8 cellular contexts compared by ENCODE assay signal in the genomic region with DNA sequence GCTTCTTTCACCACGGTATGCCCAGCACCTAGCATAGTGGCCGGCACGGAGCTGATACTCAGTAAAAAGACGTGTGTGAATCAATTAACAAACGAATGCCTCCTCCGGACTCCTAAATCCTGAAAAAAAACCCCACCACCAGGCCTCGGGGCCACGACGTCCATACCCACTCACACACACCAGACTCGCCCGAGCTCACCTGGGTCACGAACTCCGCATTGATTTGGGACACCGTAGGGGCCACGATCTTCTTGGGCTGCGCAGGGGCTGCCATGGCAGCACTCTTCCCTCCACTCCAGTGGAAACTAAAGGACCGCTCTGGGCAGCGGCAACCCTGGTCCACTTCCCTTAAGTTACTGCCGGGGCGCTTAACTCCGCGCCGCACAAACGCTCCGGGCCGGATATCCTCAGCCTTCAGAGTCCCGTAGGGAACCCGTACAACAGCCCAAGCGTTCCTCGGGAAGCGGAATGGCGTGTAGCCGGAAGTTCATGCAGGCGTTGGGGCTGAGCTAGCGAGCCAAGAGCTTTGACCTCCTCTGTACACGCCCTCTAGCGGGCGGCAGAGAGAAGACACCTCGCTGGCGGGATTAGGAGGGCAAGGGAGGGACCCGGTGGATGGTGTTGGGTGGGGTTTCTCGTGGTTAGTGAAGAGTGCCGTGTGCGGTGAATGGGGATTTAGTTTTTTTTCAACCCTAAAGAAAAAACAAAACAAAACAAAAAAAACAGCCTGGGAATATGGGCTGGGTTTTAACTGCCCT. TPM values are rescaled to one million over a fixed set of nuclear protein-coding genes. Genes with fewer than 3 reads are reported as not detected.
DNase-seq lines count a peak whose midpoint lies in the region; ATAC-seq, FAIRE-seq and TF ChIP-seq lines count a peak whose summit lies in the region.

AQR (minus strand) TSS at position 403 of the 758 bp plus-strand sequence; CDS start at position 274, 129 bp downstream.

- no peaks in the 10 kb centered on the region for H3K27me3 ChIP-seq in RWPE2 (ENCODE audit: insufficient read depth, poor library complexity, severe bottlenecking)

- peak within 1 kb of the TSS; percentile 95 for H3K4me3 Mint-ChIP-seq in activated T-helper 2 cell treated with anti-CD3 and anti-CD28 coated beads, Interferon-gamma antibody, Interleukin-2, Interleukin-4, amounts not matched to agents 10 μg/mL and 5 μg/mL and 100 μg/mL, durations not matched to agents 14 hours and 24 hours and 36 hours (ENCODE audit: low read depth)
- peak within 1 kb of the TSS; percentile 100 for H3K4me3 Mint-ChIP-seq in nephron
- peak within 1 kb of the TSS; percentile 100 for H3K4me3 Mint-ChIP-seq in stimulated activated naive CD8-positive, alpha-beta T cell treated with anti-CD3 and anti-CD28 coated beads, Interleukin-15, Interleukin-2, amounts not matched to agents 100 ng/mL and 50 ng/mL, for 24 hours

- H3K9me3 ChIP-seq in ES-I3 (ENCODE audit: control insufficient read depth, insufficient read depth, low read length) (no peaks in the 10 kb centered on the region), RWPE2 (ENCODE audit: severe bottlenecking) (no peaks in the 10 kb centered on the region)

- no peaks in the 10 kb centered on the region for H3K4me1 ChIP-seq in ES-I3 (ENCODE audit: insufficient read depth, low read length)
- peaks cover 5% of the 10 kb centered on the region for H3K4me1 ChIP-seq in RWPE2 (ENCODE audit: insufficient read depth, poor library complexity, severe bottlenecking)

- H3K27me3 Mint-ChIP-seq in activated T-helper 2 cell treated with anti-CD3 and anti-CD28 coated beads, Interferon-gamma antibody, Interleukin-2, Interleukin-4, amounts not matched to agents 10 μg/mL and 5 μg/mL and 100 μg/mL, durations not matched to agents 14 hours and 24 hours and 36 hours (ENCODE audit: low read depth), result no peaks in the 10 kb centered on the region
- no peaks in the 10 kb centered on the region for H3K27me3 Mint-ChIP-seq in nephron (ENCODE audit: low read depth)
- H3K27me3 Mint-ChIP-seq in stimulated activated naive CD8-positive, alpha-beta T cell treated with anti-CD3 and anti-CD28 coated beads, Interleukin-15, Interleukin-2, amounts not matched to agents 100 ng/mL and 50 ng/mL, for 24 hours, result no peaks in the 10 kb centered on the region

- peak within 1 kb of the TSS; percentile 6 for H3K27ac ChIP-seq in RWPE2 (ENCODE audit: poor library complexity, severe bottlenecking)

- H3K9ac ChIP-seq in ES-I3 (ENCODE audit: low read depth, low read length), result peak within 1 kb of the TSS; percentile 94

- H3K4me1 Mint-ChIP-seq in activated T-helper 2 cell treated with anti-CD3 and anti-CD28 coated beads, Interferon-gamma antibody, Interleukin-2, Interleukin-4, amounts not matched to agents 10 μg/mL and 5 μg/mL and 100 μg/mL, durations not matched to agents 14 hours and 24 hours and 36 hours (ENCODE audit: low read depth), result peaks cover 24% of the 10 kb centered on the region
- peaks cover 24% of the 10 kb centered on the region for H3K4me1 Mint-ChIP-seq in nephron
- peaks cover 51% of the 10 kb centered on the region for H3K4me1 Mint-ChIP-seq in stimulated activated naive CD8-positive, alpha-beta T cell treated with anti-CD3 and anti-CD28 coated beads, Interleukin-15, Interleukin-2, amounts not matched to agents 100 ng/mL and 50 ng/mL, for 24 hours (ENCODE audit: low read depth)

- H3K36me3 ChIP-seq in ES-I3 (ENCODE audit: insufficient read depth, low read length) (0 out of 2 replicates have a peak, but pooled peaks cover 4% of the 10 kb centered on the region), RWPE2 (ENCODE audit: low read depth) (peaks cover 24% of the 10 kb centered on the region)

- H3K27ac Mint-ChIP-seq in activated T-helper 2 cell treated with anti-CD3 and anti-CD28 coated beads, Interferon-gamma antibody, Interleukin-2, Interleukin-4, amounts not matched to agents 10 μg/mL and 5 μg/mL and 100 μg/mL, durations not matched to agents 14 hours and 24 hours and 36 hours, result peak within 1 kb of the TSS; percentile 87
- peak within 1 kb of the TSS; percentile 93 to 99 (median 97) for H3K27ac Mint-ChIP-seq in nephron
- peak within 1 kb of the TSS; percentile 98 for H3K27ac Mint-ChIP-seq in stimulated activated naive CD8-positive, alpha-beta T cell treated with anti-CD3 and anti-CD28 coated beads, Interleukin-15, Interleukin-2, amounts not matched to agents 100 ng/mL and 50 ng/mL, for 24 hours

- DNase-seq in H54 (ENCODE audit: insufficient read length, low spot score) (peak; percentile 91), LoVo (ENCODE audit: low spot score) (peak; percentile 98), RWPE2 (ENCODE audit: low spot score) (peak; percentile 99), fibroblast of pulmonary artery (ENCODE audit: low read depth) (peak; percentile 99)
- DNase-seq in activated T-helper 2 cell treated with anti-CD3 and anti-CD28 coated beads, Interferon-gamma antibody, Interleukin-2, Interleukin-4, amounts not matched to agents 10 μg/mL and 5 μg/mL and 100 μg/mL, durations not matched to agents 14 hours and 24 hours and 36 hours (ENCODE audit: low spot score), result peak; percentile 86

- TF ChIP-seq CTCF in RWPE2 (IDR thresholded peaks at IDR 0.05; ENCODE audit: poor library complexity, severe bottlenecking), result peak; percentile 99
- TF ChIP-seq CTCF in fibroblast of pulmonary artery (IDR thresholded peaks at IDR 0.05; ENCODE audit: low read length, missing control alignments), result peak; percentile 76
- peak; percentile 73 to 76 (median 75) for TF ChIP-seq CTCF in nephron (IDR thresholded peaks at IDR 0.05; ENCODE audit: unreplicated experiment in 3 of 3)

- peak; percentile 76 for TF ChIP-seq POLR2A in H54 (IDR thresholded peaks at IDR 0.05; ENCODE audit: low read depth, low read length)

- H3K9me3 Mint-ChIP-seq in activated T-helper 2 cell treated with anti-CD3 and anti-CD28 coated beads, Interferon-gamma antibody, Interleukin-2, Interleukin-4, amounts not matched to agents 10 μg/mL and 5 μg/mL and 100 μg/mL, durations not matched to agents 14 hours and 24 hours and 36 hours, result no peaks in the 10 kb centered on the region
- no peaks in the 10 kb centered on the region for H3K9me3 Mint-ChIP-seq in nephron
- H3K9me3 Mint-ChIP-seq in stimulated activated naive CD8-positive, alpha-beta T cell treated with anti-CD3 and anti-CD28 coated beads, Interleukin-15, Interleukin-2, amounts not matched to agents 100 ng/mL and 50 ng/mL, for 24 hours, result no peaks in the 10 kb centered on the region

- intact Hi-C loops in activated T-helper 2 cell treated with anti-CD3 and anti-CD28 coated beads, Interferon-gamma antibody, Interleukin-2, Interleukin-4, amounts not matched to agents 10 μg/mL and 5 μg/mL and 100 μg/mL, durations not matched to agents 14 hours and 24 hours and 36 hours (cut with micrococcal nuclease), result loop anchor here (1.0 to 10.0 kb wide), 3 partner anchors 19 to 1757 kb away; partner anchors contain the start of genes EMC4 and ZNF770

- ATAC-seq in RWPE2 (ENCODE audit: low read depth), result peak; percentile 100

- peak; percentile 99 for FAIRE-seq in H54 (lab: Jason Lieb, UNC)

- H3K4me3 ChIP-seq in RWPE2 (ENCODE audit: severe bottlenecking), result peak within 1 kb of the TSS; percentile 94
- H3K4me3 ChIP-seq in fibroblast of pulmonary artery (replicated peaks; ENCODE audit: low read depth, low read length), result peak within 1 kb of the TSS; percentile 99

- H3K36me3 Mint-ChIP-seq in activated T-helper 2 cell treated with anti-CD3 and anti-CD28 coated beads, Interferon-gamma antibody, Interleukin-2, Interleukin-4, amounts not matched to agents 10 μg/mL and 5 μg/mL and 100 μg/mL, durations not matched to agents 14 hours and 24 hours and 36 hours (ENCODE audit: low read depth), result peaks cover 21% of the 10 kb centered on the region
- H3K36me3 Mint-ChIP-seq in nephron (ENCODE audit: low read depth), result peaks cover 7% of the 10 kb centered on the region
- peaks cover 25% of the 10 kb centered on the region for H3K36me3 Mint-ChIP-seq in stimulated activated naive CD8-positive, alpha-beta T cell treated with anti-CD3 and anti-CD28 coated beads, Interleukin-15, Interleukin-2, amounts not matched to agents 100 ng/mL and 50 ng/mL, for 24 hours (ENCODE audit: low read depth)

RNA-seq across cellular contexts. Expression of gene AQR, which starts in this region (rescaled TPM):
- total RNA-seq in activated T-helper 2 cell treated with anti-CD3 and anti-CD28 coated beads, Interferon-gamma antibody, Interleukin-2, Interleukin-4, amounts not matched to agents 10 μg/mL and 5 μg/mL and 100 μg/mL, durations not matched to agents 14 hours and 24 hours and 36 hours, result 41.0 and 41.7 TPM in 2 replicates

Comparison
In these comparisons a context has a peak if more than half of its experiments do, and no peak if none do; other contexts are left out.
1. Peak in every context shown above with its lines: DNase-seq, ATAC-seq, H3K4me3 ChIP-seq and H3K27ac ChIP-seq.